In the genomic region with DNA sequence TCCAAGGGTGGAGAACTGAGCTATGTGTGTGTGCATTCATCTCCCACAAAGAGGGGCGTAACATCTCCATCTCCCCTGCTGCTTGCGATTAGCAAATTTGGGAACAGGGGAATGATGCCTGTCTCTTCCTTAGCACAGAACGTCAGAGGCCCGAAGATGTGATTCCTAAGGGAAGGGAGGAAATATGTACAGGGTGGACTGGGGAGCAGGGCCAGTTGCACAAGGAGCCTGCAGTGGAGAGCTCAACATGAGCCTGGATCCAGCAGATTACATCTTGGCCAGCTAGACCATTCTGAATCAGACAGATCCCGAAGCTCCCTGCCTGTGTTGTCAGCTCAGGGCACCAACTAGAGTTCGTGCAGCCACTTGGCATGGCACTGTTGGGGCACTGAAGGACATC, we compare ENCODE assay signal across 1 cellular context.
TF ChIP-seq lines count a peak whose summit lies in the region.

No MANE protein-coding gene starts in this region.

TF ChIP-seq in GM23338, 12 proteins besides CTCF, POLR2A, EP300 and RAD21 (continued from another document):
- TF ChIP-seq ZNF462 (CRISPR knock-in tag; IDR thresholded peaks at IDR 0.05) (no peak), ZNF331 (CRISPR knock-in tag; IDR thresholded peaks at IDR 0.05; ENCODE audit: low read depth) (no peak), JUNB (IDR thresholded peaks at IDR 0.05; ENCODE audit: unreplicated experiment) (no peak), ZNF114 (CRISPR knock-in tag; IDR thresholded peaks at IDR 0.05) (no peak), ETS1 (IDR thresholded peaks at IDR 0.05) (no peak), STAT1 (IDR thresholded peaks at IDR 0.05; ENCODE audit: unreplicated experiment) (no peak)
- TF ChIP-seq, protein P1, sequence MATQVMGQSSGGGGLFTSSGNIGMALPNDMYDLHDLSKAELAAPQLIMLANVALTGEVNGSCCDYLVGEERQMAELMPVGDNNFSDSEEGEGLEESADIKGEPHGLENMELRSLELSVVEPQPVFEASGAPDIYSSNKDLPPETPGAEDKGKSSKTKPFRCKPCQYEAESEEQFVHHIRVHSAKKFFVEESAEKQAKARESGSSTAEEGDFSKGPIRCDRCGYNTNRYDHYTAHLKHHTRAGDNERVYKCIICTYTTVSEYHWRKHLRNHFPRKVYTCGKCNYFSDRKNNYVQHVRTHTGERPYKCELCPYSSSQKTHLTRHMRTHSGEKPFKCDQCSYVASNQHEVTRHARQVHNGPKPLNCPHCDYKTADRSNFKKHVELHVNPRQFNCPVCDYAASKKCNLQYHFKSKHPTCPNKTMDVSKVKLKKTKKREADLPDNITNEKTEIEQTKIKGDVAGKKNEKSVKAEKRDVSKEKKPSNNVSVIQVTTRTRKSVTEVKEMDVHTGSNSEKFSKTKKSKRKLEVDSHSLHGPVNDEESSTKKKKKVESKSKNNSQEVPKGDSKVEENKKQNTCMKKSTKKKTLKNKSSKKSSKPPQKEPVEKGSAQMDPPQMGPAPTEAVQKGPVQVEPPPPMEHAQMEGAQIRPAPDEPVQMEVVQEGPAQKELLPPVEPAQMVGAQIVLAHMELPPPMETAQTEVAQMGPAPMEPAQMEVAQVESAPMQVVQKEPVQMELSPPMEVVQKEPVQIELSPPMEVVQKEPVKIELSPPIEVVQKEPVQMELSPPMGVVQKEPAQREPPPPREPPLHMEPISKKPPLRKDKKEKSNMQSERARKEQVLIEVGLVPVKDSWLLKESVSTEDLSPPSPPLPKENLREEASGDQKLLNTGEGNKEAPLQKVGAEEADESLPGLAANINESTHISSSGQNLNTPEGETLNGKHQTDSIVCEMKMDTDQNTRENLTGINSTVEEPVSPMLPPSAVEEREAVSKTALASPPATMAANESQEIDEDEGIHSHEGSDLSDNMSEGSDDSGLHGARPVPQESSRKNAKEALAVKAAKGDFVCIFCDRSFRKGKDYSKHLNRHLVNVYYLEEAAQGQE (IDR thresholded peaks at IDR 0.05; ENCODE audit: unreplicated experiment): no peak
TF ChIP-seq in GM23338: peak in this region for 0.
